In the genomic region with DNA sequence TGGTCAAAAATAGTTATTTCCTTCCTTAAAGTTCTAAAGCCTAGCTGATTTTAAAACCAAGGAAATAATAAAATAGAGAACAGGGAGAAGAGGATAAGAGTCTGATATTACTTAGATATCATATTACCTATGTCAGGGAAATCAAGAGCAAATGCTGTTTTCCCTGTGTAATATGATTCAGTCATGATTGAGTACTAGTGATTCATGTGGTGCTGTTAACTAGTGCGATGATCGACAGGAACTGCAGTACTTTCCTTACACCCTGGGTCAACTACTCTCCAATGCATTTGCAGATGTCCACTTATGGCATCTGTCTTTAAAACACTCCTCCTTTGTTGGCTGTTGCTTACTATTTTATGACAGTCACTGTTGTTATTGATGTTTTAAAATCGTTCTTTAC, we compare ENCODE assay signal across 17 cellular contexts.
DNase-seq lines count a peak whose midpoint lies in the region; ATAC-seq and TF ChIP-seq lines count a peak whose summit lies in the region.
"Had no signal": no experiment of that assay in that cellular context is flagged by ENCODE, and none has a peak within 500 bp of the region (broad histone marks: within the 10 kb centered on the region; RNA-seq: fewer than 3 reads in every experiment).

No MANE protein-coding gene starts in this region.

- H3K36me3 ChIP-seq in thyroid gland (no peaks in the 10 kb centered on the region), ovary (no peaks in the 10 kb centered on the region)

- no peaks in the 10 kb centered on the region for H3K9me3 ChIP-seq in thyroid gland
- no peaks in the 10 kb centered on the region for H3K9me3 ChIP-seq in ovary

- no peak for TF ChIP-seq CTCF in thyroid gland (IDR thresholded peaks at IDR 0.05)
- no peak for TF ChIP-seq CTCF in ovary (IDR thresholded peaks at IDR 0.05)

- ATAC-seq in activated T-helper 17 cell treated with anti-CD3 and anti-CD28 coated beads, Interleukin-2, amount 50 U/mL, for 72 hours (replicated peaks), result peak; percentile 53
- no peak for ATAC-seq in GM18870 (IDR thresholded peaks at IDR 0.05; ENCODE audit: unreplicated experiment)
- ATAC-seq: stimulated activated naive B cell treated with anti-CD40 and anti-IgM and Interleukin-4, amounts not matched to agents 10 μg/mL and 1 μg/mL and 100 μg/mL, for 72 hours had no signal

- DNase-seq in NCI-H2107 treated with DMSO at 0.1 percent for 48 hours (lab: John Stamatoyannopoulos, UW; ENCODE audit: unreplicated experiment) (peak; percentile 38), NCI-H2107 (lab: John Stamatoyannopoulos, UW) (no peak), HCEC 1CT (peak; percentile 66), kidney tubule cell (ENCODE audit: low spot score) (peak; percentile 56), thyroid gland (no peak), ovary (no peak)
- DNase-seq: ACHN; activated CD4-positive, alpha-beta T cell treated with anti-CD3 and anti-CD28 coated beads, Interleukin-2, amount 50 U/mL, for 1 hour; DND-41; immature natural killer cell; stimulated activated CD4-positive, alpha-beta T cell treated with anti-CD3 and anti-CD28 coated beads, Interleukin-15, amount 100 ng/mL, for 24 hours; stimulated activated naive B cell treated with anti-CD40 and anti-IgM and Interleukin-4, amounts not matched to agents 10 μg/mL and 1 μg/mL and 100 μg/mL, for 72 hours had no signal

- no peak for TF ChIP-seq EP300 in ovary (IDR thresholded peaks at IDR 0.05)

- H3K27me3 Mint-ChIP-seq in activated T-helper 17 cell treated with anti-CD3 and anti-CD28 coated beads, Interleukin-2, amount 50 U/mL, for 72 hours, result no peaks in the 10 kb centered on the region
- H3K27me3 Mint-ChIP-seq: stimulated activated naive B cell treated with anti-CD40 and anti-IgM and Interleukin-4, amounts not matched to agents 10 μg/mL and 1 μg/mL and 100 μg/mL, for 72 hours had no signal

- intact Hi-C loops in thyroid gland (cut with DNase I), result no loop called here
- intact Hi-C loops in ovary (cut with DNase I), result no loop called here

- H3K4me1 ChIP-seq in thyroid gland (peaks cover 10 to 13% of the 10 kb centered on the region in 2 donors), ovary (ENCODE audit: insufficient read depth) (peaks cover 4% of the 10 kb centered on the region)

- H3K4me3 ChIP-seq in thyroid gland (replicated peaks in 1 of 3), result no peak overlapping the region
- H3K4me3 ChIP-seq in ovary, result no peak overlapping the region
- H3K4me3 ChIP-seq: SK-N-MC had no signal

- H3K27ac Mint-ChIP-seq in activated T-helper 17 cell treated with anti-CD3 and anti-CD28 coated beads, Interleukin-2, amount 50 U/mL, for 72 hours, result no peak overlapping the region
- H3K27ac Mint-ChIP-seq: immature natural killer cell; stimulated activated naive B cell treated with anti-CD40 and anti-IgM and Interleukin-4, amounts not matched to agents 10 μg/mL and 1 μg/mL and 100 μg/mL, for 72 hours had no signal

- H3K4me1 Mint-ChIP-seq in activated T-helper 17 cell treated with anti-CD3 and anti-CD28 coated beads, Interleukin-2, amount 50 U/mL, for 72 hours, result peaks cover 18% of the 10 kb centered on the region
- H3K4me1 Mint-ChIP-seq: neural crest cell had no signal

- H3K27me3 ChIP-seq in thyroid gland (no peaks in the 10 kb centered on the region), ovary (no peaks in the 10 kb centered on the region)

- 58 to 62% methylated on average over 3 of the region's 3 CpGs for WGBS in thyroid gland, 2 donors
- WGBS in ovary, 3 donors, result 45 to 50% (median 50%) methylated on average over 3 of the region's 3 CpGs

- H3K27ac ChIP-seq in thyroid gland (peak overlapping the region in 1 of 3 donors; percentile 9), ovary (no peak overlapping the region)
- H3K27ac ChIP-seq: epithelial cell of prostate, SK-N-MC had no signal

- TF ChIP-seq POLR2A in thyroid gland (IDR thresholded peaks at IDR 0.05) (no peak), ovary (IDR thresholded peaks at IDR 0.05) (no peak)

- peaks cover 36% of the 10 kb centered on the region for H3K36me3 Mint-ChIP-seq in activated T-helper 17 cell treated with anti-CD3 and anti-CD28 coated beads, Interleukin-2, amount 50 U/mL, for 72 hours (ENCODE audit: low read depth)

- H3K4me3 Mint-ChIP-seq in activated T-helper 17 cell treated with anti-CD3 and anti-CD28 coated beads, Interleukin-2, amount 50 U/mL, for 72 hours, result no peak overlapping the region
- H3K4me3 Mint-ChIP-seq: immature natural killer cell; neural crest cell; stimulated activated naive B cell treated with anti-CD40 and anti-IgM and Interleukin-4, amounts not matched to agents 10 μg/mL and 1 μg/mL and 100 μg/mL, for 72 hours had no signal

- no peaks in the 10 kb centered on the region for H3K9me3 Mint-ChIP-seq in activated T-helper 17 cell treated with anti-CD3 and anti-CD28 coated beads, Interleukin-2, amount 50 U/mL, for 72 hours
- H3K9me3 Mint-ChIP-seq: neural crest cell had no signal

Comparison
In these comparisons a context has a peak if more than half of its experiments do, and no peak if none do; other contexts are left out.
1. DNase-seq: peak in NCI-H2107 treated with DMSO at 0.1 percent for 48 hours (single experiment), HCEC 1CT (single experiment) and kidney tubule cell (single experiment); none in NCI-H2107 (single experiment), thyroid gland (0 of 2) and ovary (0 of 5).